Comparison of ENCODE assay signal across 23 cellular contexts in the genomic region with DNA sequence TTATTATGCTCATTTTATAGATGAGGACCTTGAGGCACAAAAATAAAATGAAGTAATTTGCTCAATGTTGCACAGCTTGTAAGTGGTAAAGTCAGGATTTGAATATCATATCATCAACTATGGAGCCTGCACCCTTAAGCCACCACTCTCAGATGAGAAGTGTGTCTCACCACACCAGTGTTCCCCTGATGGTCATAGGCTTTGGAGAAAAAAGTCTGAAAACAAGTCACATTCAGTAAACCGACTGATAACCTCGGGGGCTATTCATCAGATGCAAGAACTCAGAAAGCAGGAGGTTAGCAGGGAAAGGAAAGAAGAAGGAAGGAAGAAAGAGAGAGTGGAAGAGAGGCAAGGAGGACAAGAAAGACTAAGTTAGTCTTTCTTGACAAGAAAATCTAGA. TPM values are rescaled to one million over a fixed set of nuclear protein-coding genes. Genes with fewer than 3 reads are reported as not detected.
DNase-seq lines count a peak whose midpoint lies in the region; ATAC-seq and TF ChIP-seq lines count a peak whose summit lies in the region.
"Had no signal": no experiment of that assay in that cellular context is flagged by ENCODE, and none has a peak within 500 bp of the region (broad histone marks: within the 10 kb centered on the region; RNA-seq: fewer than 3 reads in every experiment).

No MANE protein-coding gene starts in this region.

- no peak overlapping the region for H3K4me3 ChIP-seq in CD8-positive, alpha-beta memory T cell (ENCODE audit: low read length)
- H3K4me3 ChIP-seq in OCI-LY7 (ENCODE audit: low read depth, low read length, poor library complexity, severe bottlenecking), result peak overlapping the region; percentile 68
- no peak overlapping the region for H3K4me3 ChIP-seq in naive thymus-derived CD4-positive, alpha-beta T cell (ENCODE audit: low read length)
- H3K4me3 ChIP-seq: GM23338, prostate gland, tibial nerve had no signal

- H3K9me2 ChIP-seq in OCI-LY7 (ENCODE audit: insufficient read depth, low read length), result no peaks in the 10 kb centered on the region

- no peak overlapping the region for H3K27ac ChIP-seq in CD8-positive, alpha-beta memory T cell (ENCODE audit: low read depth, low read length)
- peak overlapping the region; percentile 98 for H3K27ac ChIP-seq in OCI-LY7 (ENCODE audit: low read depth, low read length, poor library complexity, severe bottlenecking)
- H3K27ac ChIP-seq in naive thymus-derived CD4-positive, alpha-beta T cell (ENCODE audit: low read depth, low read length), result no peak overlapping the region
- H3K27ac ChIP-seq: prostate gland, tibial nerve had no signal

- ATAC-seq in naive thymus-derived CD4-positive, alpha-beta T cell, result no peak
- ATAC-seq: GM23338 had no signal

- POLR2A ChIA-PET in CD8-positive, alpha-beta memory T cell (lab: Charles Lee), result interaction anchor here (1.0 kb wide), 1 partner anchor 263 kb away, joined by 4 read pairs; a partner anchor contains a TSS
- POLR2A ChIA-PET in OCI-LY7 (lab: Charles Lee), result interaction anchor here (0.6 to 8.4 kb wide), 10 partner anchors 10 to 514 kb away, joined by 3 to 267 read pairs (median 8); a partner anchor contains a TSS
- POLR2A ChIA-PET in naive thymus-derived CD4-positive, alpha-beta T cell (lab: Charles Lee), result interaction anchor here (1.7 kb wide), 1 partner anchor 263 kb away, joined by 4 read pairs; a partner anchor contains a TSS

- H3K4me3 Mint-ChIP-seq in activated T-cell treated with anti-CD3 and anti-CD28 coated beads, Interleukin-2, amount 50 U/mL, for 24 hours, result no peak overlapping the region
- H3K4me3 Mint-ChIP-seq in CD8-positive, alpha-beta memory T cell, result peak overlapping the region in 6 of 7 donors; percentile 17 to 86 (median 69)
- H3K4me3 Mint-ChIP-seq in naive thymus-derived CD4-positive, alpha-beta T cell, result peak overlapping the region in 6 of 10 donors; percentile 2 to 87 (median 62)
- H3K4me3 Mint-ChIP-seq: GM23338 had no signal

- H2AFZ ChIP-seq in OCI-LY7 (ENCODE audit: low read length), result peak overlapping the region; percentile 33; the same call in 1 of the 2 replicates
- H2AFZ ChIP-seq: GM23338 had no signal

- H3K9me3 ChIP-seq in CD8-positive, alpha-beta memory T cell (ENCODE audit: low read length), result no peaks in the 10 kb centered on the region
- no peaks in the 10 kb centered on the region for H3K9me3 ChIP-seq in OCI-LY7 (ENCODE audit: low read length)
- no peaks in the 10 kb centered on the region for H3K9me3 ChIP-seq in naive thymus-derived CD4-positive, alpha-beta T cell (ENCODE audit: control insufficient read depth in 2 of 3, low read length in 3 of 3)
- H3K9me3 ChIP-seq: prostate gland, tibial nerve had no signal

- no peaks in the 10 kb centered on the region for H3K9me3 Mint-ChIP-seq in activated T-cell treated with anti-CD3 and anti-CD28 coated beads, Interleukin-2, amount 50 U/mL, for 24 hours
- H3K9me3 Mint-ChIP-seq in CD8-positive, alpha-beta memory T cell, result no peaks in the 10 kb centered on the region
- H3K9me3 Mint-ChIP-seq in naive thymus-derived CD4-positive, alpha-beta T cell, result peaks cover 0 to 5% (median 0%) of the 10 kb centered on the region in 11 donors
- H3K9me3 Mint-ChIP-seq: GM23338 had no signal

- H3K27me3 Mint-ChIP-seq in activated T-cell treated with anti-CD3 and anti-CD28 coated beads, Interleukin-2, amount 50 U/mL, for 24 hours, result peaks cover 17% of the 10 kb centered on the region
- peaks cover 0 to 2% of the 10 kb centered on the region in 2 donors for H3K27me3 Mint-ChIP-seq in CD8-positive, alpha-beta memory T cell
- H3K27me3 Mint-ChIP-seq in naive thymus-derived CD4-positive, alpha-beta T cell, result peaks cover 0 to 29% (median 0%) of the 10 kb centered on the region in 5 donors

- no peak for DNase-seq in activated T-cell treated with anti-CD3 and anti-CD28 coated beads, Interleukin-2, amount 50 U/mL, for 24 hours
- DNase-seq in activated T-cell treated with anti-CD3 and anti-CD28 coated beads for 4 hours (no peak), OCI-LY7 (ENCODE audit: low spot score) (peak; percentile 48), NK-92 (lab: John Stamatoyannopoulos, UW; ENCODE audit: unreplicated experiment) (no peak), dermis blood vessel endothelial cell (no peak), SK-N-DZ (ENCODE audit: low spot score) (no peak)
- no peak for DNase-seq in CD8-positive, alpha-beta memory T cell
- DNase-seq in naive thymus-derived CD4-positive, alpha-beta T cell, result no peak
- DNase-seq: activated CD4-positive, alpha-beta T cell treated with anti-CD3 and anti-CD28 coated beads, Interleukin-2, amount 50 U/mL, for 4 hours; cortex of kidney; DMS79; head of caudate nucleus; IMR-90; midbrain; NCI-H1930; NCI-H345; stimulated activated CD4-positive, alpha-beta T cell treated with anti-CD3 and anti-CD28 coated beads, Interleukin-1b, Interleukin-23, amount 100 ng/mL, for 48 hours; stimulated activated naive CD4-positive, alpha-beta T cell had no signal

- H3K4me1 Mint-ChIP-seq in activated T-cell treated with anti-CD3 and anti-CD28 coated beads, Interleukin-2, amount 50 U/mL, for 24 hours (ENCODE audit: low read depth), result peaks cover 52% of the 10 kb centered on the region
- H3K4me1 Mint-ChIP-seq in CD8-positive, alpha-beta memory T cell, result peaks cover 41 to 58% (median 55%) of the 10 kb centered on the region in 3 donors
- peaks cover 17 to 66% (median 44%) of the 10 kb centered on the region in 7 donors for H3K4me1 Mint-ChIP-seq in naive thymus-derived CD4-positive, alpha-beta T cell

- H3K4me1 ChIP-seq in CD8-positive, alpha-beta memory T cell (ENCODE audit: insufficient read depth, low read length), result peaks cover 19% of the 10 kb centered on the region
- H3K4me1 ChIP-seq in OCI-LY7 (ENCODE audit: insufficient read depth, low read length, poor library complexity, severe bottlenecking), result peaks cover 73% of the 10 kb centered on the region
- peaks cover 15 to 19% of the 10 kb centered on the region in 2 donors for H3K4me1 ChIP-seq in naive thymus-derived CD4-positive, alpha-beta T cell (ENCODE audit: control insufficient read depth in 2 of 2, insufficient read depth in 2 of 2, low read length in 2 of 2)
- H3K4me1 ChIP-seq: prostate gland had no signal

- H3K27me3 ChIP-seq in CD8-positive, alpha-beta memory T cell (ENCODE audit: insufficient read depth, low read length, poor library complexity, severe bottlenecking), result no peaks in the 10 kb centered on the region
- H3K27me3 ChIP-seq in naive thymus-derived CD4-positive, alpha-beta T cell (ENCODE audit: control insufficient read depth in 2 of 2, insufficient read depth in 2 of 2, low read length in 2 of 2), result no peaks in the 10 kb centered on the region

- no TSS peak for BruUV-seq in OCI-LY7 (replicated peaks; lab: Mats Ljungman, UMichigan)

- intact Hi-C loops in OCI-LY7 (cut with micrococcal nuclease; ENCODE audit: unreplicated experiment), result loop anchor here (2.0 kb wide), 1 partner anchor 261 kb away; no protein-coding TSS in a partner anchor
- intact Hi-C loops in naive thymus-derived CD4-positive, alpha-beta T cell (cut with micrococcal nuclease), result loop anchor here (2.0 to 5.0 kb wide), 2 partner anchors 507 to 574 kb away; a partner anchor contains a TSS

- CTCF ChIA-PET in CD8-positive, alpha-beta memory T cell (lab: Charles Lee), result interaction anchor here (6.5 to 10.0 kb wide), 2 partner anchors 11 to 30 kb away, joined by 32 to 152 read pairs; no protein-coding TSS in a partner anchor
- CTCF ChIA-PET in OCI-LY7 (lab: Charles Lee; ENCODE audit: unreplicated experiment), result interaction anchor here (1.9 to 2.3 kb wide), 2 partner anchors 20 to 29 kb away, joined by 8 to 10 read pairs; no protein-coding TSS in a partner anchor
- CTCF ChIA-PET in naive thymus-derived CD4-positive, alpha-beta T cell (lab: Charles Lee), result interaction anchor here (6.1 kb wide), 1 partner anchor 30 kb away, joined by 81 read pairs; no protein-coding TSS in a partner anchor

- peak overlapping the region; percentile 75 for H3K27ac Mint-ChIP-seq in activated T-cell treated with anti-CD3 and anti-CD28 coated beads, Interleukin-2, amount 50 U/mL, for 24 hours
- H3K27ac Mint-ChIP-seq in CD8-positive, alpha-beta memory T cell, result peak overlapping the region; percentile 60 to 95 (median 81)
- peak overlapping the region in 8 of 9 donors; percentile 41 to 96 (median 76) for H3K27ac Mint-ChIP-seq in naive thymus-derived CD4-positive, alpha-beta T cell
- H3K27ac Mint-ChIP-seq: GM23338 had no signal

- peak overlapping the region; percentile 85 for H3K4me2 ChIP-seq in OCI-LY7 (ENCODE audit: low read length)
- H3K4me2 ChIP-seq: GM23338 had no signal

- H3K36me3 ChIP-seq in CD8-positive, alpha-beta memory T cell (ENCODE audit: insufficient read depth, low read length), result no peaks in the 10 kb centered on the region
- H3K36me3 ChIP-seq in OCI-LY7 (ENCODE audit: insufficient read depth, low read length), result no peaks in the 10 kb centered on the region; the same call in 1 of the 2 replicates
- H3K36me3 ChIP-seq in naive thymus-derived CD4-positive, alpha-beta T cell (ENCODE audit: control insufficient read depth in 2 of 3, insufficient read depth in 3 of 3, low read length in 3 of 3), result no peaks in the 10 kb centered on the region
- H3K36me3 ChIP-seq: prostate gland, tibial nerve had no signal

- no peaks in the 10 kb centered on the region for H4K20me1 ChIP-seq in OCI-LY7 (ENCODE audit: insufficient read depth, low read length)

- H3K79me2 ChIP-seq in OCI-LY7 (ENCODE audit: insufficient read depth, low read depth, low read length), result peaks cover 24% of the 10 kb centered on the region; the same call in 1 of the 2 replicates

- H3K36me3 Mint-ChIP-seq in activated T-cell treated with anti-CD3 and anti-CD28 coated beads, Interleukin-2, amount 50 U/mL, for 24 hours (ENCODE audit: low read depth), result no peaks in the 10 kb centered on the region
- peaks cover 0 to 3% (median 0%) of the 10 kb centered on the region in 3 donors for H3K36me3 Mint-ChIP-seq in CD8-positive, alpha-beta memory T cell
- peaks cover 0 to 29% (median 0%) of the 10 kb centered on the region in 5 donors for H3K36me3 Mint-ChIP-seq in naive thymus-derived CD4-positive, alpha-beta T cell

- TF ChIP-seq CTCF in OCI-LY7 (conservative IDR thresholded peaks at IDR 0.05; ENCODE audit: low read length), result no peak

RNA-seq across cellular contexts. Expression of a gene that starts 2.8 kb away (rescaled TPM):
- not detected for total RNA-seq in CD8-positive, alpha-beta memory T cell
- polyA plus RNA-seq in CD8-positive, alpha-beta memory T cell, result not detected
- total RNA-seq in OCI-LY7 (2014; rRNA removed; shearing (Covaris generic)), result 33.4 and 40.0 TPM in 2 replicates
- 3.8 and 4.9 TPM in 2 replicates for total RNA-seq in OCI-LY7 (2022)
- total RNA-seq in naive thymus-derived CD4-positive, alpha-beta T cell, result 1 to 10 TPM in 1 of 5 experiments, under 1 TPM in 2, not detected in 2; 0.48 to 2.2 (median 0.78) TPM
- not detected for polyA plus RNA-seq in naive thymus-derived CD4-positive, alpha-beta T cell
- total RNA-seq in dermis blood vessel endothelial cell, result not detected in 2 replicates
- 0.20 and 0.58 TPM in 2 replicates for polyA plus RNA-seq in SK-N-DZ (2014; cell fraction: cytosol; rRNA removed)
- 3.1 and 4.0 TPM in 2 replicates for polyA plus RNA-seq in SK-N-DZ (2014; cell fraction: nucleus; rRNA removed)
- total RNA-seq: bronchial epithelial cell, endothelial cell of umbilical vein, IMR-90 had no signal
- polyA plus RNA-seq: endothelial cell of umbilical vein, IMR-90 had no signal

RNA-seq across cellular contexts. Expression of a gene that starts 16.7 kb away (rescaled TPM):
- 10 to 100 TPM; 15.4 to 17.1 TPM for total RNA-seq in CD8-positive, alpha-beta memory T cell
- 5.4 TPM for polyA plus RNA-seq in CD8-positive, alpha-beta memory T cell
- total RNA-seq in OCI-LY7 (2014; rRNA removed; shearing (Covaris generic)), result 71.9 and 76.9 TPM in 2 replicates
- total RNA-seq in OCI-LY7 (2022) (125 and 137 TPM in 2 replicates), dermis blood vessel endothelial cell (4.4 and 6.8 TPM in 2 replicates)
- total RNA-seq in naive thymus-derived CD4-positive, alpha-beta T cell, result 10 to 100 TPM in 3 of 5 experiments, 1 to 10 TPM in 2; 7.7 to 22.8 (median 10.1) TPM
- polyA plus RNA-seq in naive thymus-derived CD4-positive, alpha-beta T cell, result 1 to 10 TPM; 4.2 to 6.7 TPM
- 2.9 and 3.5 TPM in 2 replicates for polyA plus RNA-seq in SK-N-DZ (2014; cell fraction: cytosol; rRNA removed)
- polyA plus RNA-seq in SK-N-DZ (2014; cell fraction: nucleus; rRNA removed), result 9.0 and 10.2 TPM in 2 replicates
